13 cellular contexts compared by ENCODE assay signal in genomic region chr15:25054329-25054728, GRCh38.
"Had no signal": no experiment of that assay in that cellular context is flagged by ENCODE, and none has a peak within 500 bp of the region (broad histone marks: within the 10 kb centered on the region; RNA-seq: fewer than 3 reads in every experiment).

No MANE protein-coding gene starts in this region.

- H3K27ac Mint-ChIP-seq: activated CD8-positive, alpha-beta T cell treated with anti-CD3 and anti-CD28 coated beads, Interleukin-2, amount 10 ng/mL, durations not matched to agents 7 days and 5 days; activated naive CD4-positive, alpha-beta T cell treated with anti-CD3 and anti-CD28 coated beads, Interleukin-2, amount 50 U/mL, for 72 hours; mesothelial cell of epicardium; neural progenitor cell; stimulated activated effector memory CD8-positive, alpha-beta T cell treated with anti-CD3 and anti-CD28 coated beads, Interleukin-12 subunit alpha, Interleukin-12 subunit beta, amount 100 ng/mL, for 72 hours; T-helper 1 cell treated with Interleukin-12 subunit alpha and Interleukin-12 subunit beta and Interleukin-4 antibody, amounts not matched to agents 30 μg/mL and 1 μg/mL, for 36 hours; WTC11 had no signal

- H3K4me1 ChIP-seq: esophagus squamous epithelium, neural progenitor cell, parathyroid adenoma had no signal

- H3K79me2 ChIP-seq: parathyroid adenoma had no signal

- H3K4me1 Mint-ChIP-seq: mesothelial cell of epicardium; neural progenitor cell; stimulated activated effector memory CD8-positive, alpha-beta T cell treated with anti-CD3 and anti-CD28 coated beads, Interleukin-12 subunit alpha, Interleukin-12 subunit beta, amount 100 ng/mL, for 72 hours; WTC11 had no signal

- DNase-seq: activated CD4-positive, alpha-beta T cell treated with anti-CD3 and anti-CD28 coated beads for 48 hours; activated CD8-positive, alpha-beta T cell treated with anti-CD3 and anti-CD28 coated beads, Interleukin-2, amount 10 ng/mL, durations not matched to agents 7 days and 5 days; esophagus squamous epithelium; foreskin fibroblast; left ventricle myocardium superior had no signal

- H3K27ac ChIP-seq: esophagus squamous epithelium, neural progenitor cell, parathyroid adenoma had no signal

- H3K4me3 Mint-ChIP-seq: activated CD8-positive, alpha-beta T cell treated with anti-CD3 and anti-CD28 coated beads, Interleukin-2, amount 10 ng/mL, durations not matched to agents 7 days and 5 days; mesothelial cell of epicardium; neural progenitor cell; stimulated activated effector memory CD8-positive, alpha-beta T cell treated with anti-CD3 and anti-CD28 coated beads, Interleukin-12 subunit alpha, Interleukin-12 subunit beta, amount 100 ng/mL, for 72 hours; T-helper 1 cell treated with Interleukin-12 subunit alpha and Interleukin-12 subunit beta and Interleukin-4 antibody, amounts not matched to agents 30 μg/mL and 1 μg/mL, for 36 hours; WTC11 had no signal

- H3K27me3 ChIP-seq: esophagus squamous epithelium, neural progenitor cell had no signal

- H3K9ac ChIP-seq: neural progenitor cell, parathyroid adenoma had no signal

- H2AFZ ChIP-seq: neural progenitor cell, parathyroid adenoma had no signal

- H3K4me3 ChIP-seq: neural progenitor cell, smooth muscle cell had no signal

- ATAC-seq: activated CD8-positive, alpha-beta T cell treated with anti-CD3 and anti-CD28 coated beads, Interleukin-2, amount 10 ng/mL, durations not matched to agents 7 days and 5 days; activated naive CD4-positive, alpha-beta T cell treated with anti-CD3 and anti-CD28 coated beads, Interleukin-2, amount 50 U/mL, for 72 hours; left ventricle myocardium superior; stimulated activated effector memory CD8-positive, alpha-beta T cell treated with anti-CD3 and anti-CD28 coated beads, Interleukin-12 subunit alpha, Interleukin-12 subunit beta, amount 100 ng/mL, for 72 hours; WTC11 had no signal

- H3K4me2 ChIP-seq: neural progenitor cell, smooth muscle cell had no signal
